Comparison of ENCODE assay signal across 8 cellular contexts in the genomic region with DNA sequence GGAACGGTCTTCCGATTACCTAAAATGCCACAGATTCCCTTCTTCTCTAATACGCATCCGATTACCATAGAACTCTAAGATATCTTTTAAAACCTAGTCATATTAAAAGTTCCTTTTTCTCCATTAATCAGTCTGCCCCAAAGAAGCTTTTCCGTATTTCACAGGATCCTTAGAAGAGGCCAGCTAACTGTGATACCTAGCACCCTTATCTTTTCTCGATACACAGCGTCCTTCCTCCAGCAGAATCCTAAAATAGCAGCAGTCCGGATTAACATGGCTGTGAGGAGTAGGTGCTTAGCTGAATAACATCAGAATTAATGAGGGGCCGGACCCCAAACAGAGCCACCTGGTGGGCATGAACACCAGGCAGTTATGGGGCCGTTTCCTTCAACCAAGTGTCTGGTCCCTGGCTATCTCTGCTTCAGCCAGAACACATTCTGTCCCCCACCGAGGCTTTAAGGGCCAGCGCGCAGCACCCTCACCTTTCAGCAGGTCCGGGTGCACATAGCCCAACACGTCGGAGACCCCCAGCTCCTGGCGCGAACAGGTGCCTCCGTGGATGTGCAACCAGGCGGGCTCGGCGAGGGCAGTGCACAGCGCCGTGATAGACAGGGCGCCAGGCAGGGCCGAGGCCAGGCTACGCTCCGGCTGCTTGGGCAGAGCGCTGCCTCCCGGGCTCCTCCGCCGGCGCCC. TPM values are rescaled to one million over a fixed set of nuclear protein-coding genes. Genes with fewer than 3 reads are reported as not detected.
DNase-seq lines count a peak whose midpoint lies in the region; ATAC-seq and TF ChIP-seq lines count a peak whose summit lies in the region.

No MANE protein-coding gene starts in this region.

- peak; percentile 11 for DNase-seq in activated CD4-positive, alpha-beta T cell treated with anti-CD3 and anti-CD28 coated beads for 1 hour
- no peak for DNase-seq in activated CD4-positive, alpha-beta T cell treated with anti-CD3 and anti-CD28 coated beads for 4 hours
- peak; percentile 20 for DNase-seq in HT1080 (ENCODE audit: low read depth)
- DNase-seq in SK-N-MC (ENCODE audit: low read depth, low spot score) = no peak
- peak; percentile 32 for DNase-seq in colonic mucosa
- peak; percentile 61 for DNase-seq in lower lobe of right lung
- no peak for DNase-seq in thoracic aorta (ENCODE audit: low spot score)

- ATAC-seq in lower lobe of right lung (no peak), thoracic aorta (ENCODE audit: insufficient number of reproducible peaks, low FRiP score, low read depth) (no peak), GM21717 (IDR thresholded peaks at IDR 0.05; ENCODE audit: unreplicated experiment) (no peak)

- H3K36me3 ChIP-seq in SK-N-MC (ENCODE audit: insufficient read depth, low read length) = peaks cover 20% of the 10 kb centered on the region
- peaks cover 10% of the 10 kb centered on the region for H3K36me3 ChIP-seq in colonic mucosa
- H3K36me3 ChIP-seq in lower lobe of right lung = peaks cover 42% of the 10 kb centered on the region
- peaks cover 24% of the 10 kb centered on the region for H3K36me3 ChIP-seq in thoracic aorta

- no peaks in the 10 kb centered on the region for H3K27me3 ChIP-seq in colonic mucosa
- no peaks in the 10 kb centered on the region for H3K27me3 ChIP-seq in lower lobe of right lung (ENCODE audit: low read depth)
- H3K27me3 ChIP-seq in thoracic aorta (replicated peaks; ENCODE audit: insufficient read depth) = no peaks in the 10 kb centered on the region

- H3K9ac ChIP-seq in SK-N-MC (ENCODE audit: insufficient read length) = peak overlapping the region; percentile 85
- H3K9ac ChIP-seq in colonic mucosa (ENCODE audit: low read depth in 2 of 2, low read length in 2 of 2) = peak overlapping the region; percentile 85 to 93

- H3K4me1 ChIP-seq in colonic mucosa (peaks cover 50% of the 10 kb centered on the region), lower lobe of right lung (peaks cover 64% of the 10 kb centered on the region), thoracic aorta (ENCODE audit: control insufficient read depth in 1 of 2, low read depth in 2 of 2) (peaks cover 39 to 61% of the 10 kb centered on the region in 2 donors)

- H3K4me3 ChIP-seq in SK-N-MC (peak overlapping the region; percentile 96), colonic mucosa (peak overlapping the region; percentile 93), lower lobe of right lung (peak overlapping the region; percentile 97), thoracic aorta (peak overlapping the region; percentile 95)

- intact Hi-C loops in colonic mucosa (cut with DNase I) = loop anchor here (5.0 to 10.0 kb wide), 3 partner anchors 37 to 250 kb away; partner anchors contain the start of gene DUSP2
- intact Hi-C loops in lower lobe of right lung (cut with DNase I) = no loop called here

- no peak for TF ChIP-seq CTCF in colonic mucosa (IDR thresholded peaks at IDR 0.05)
- peak; percentile 26 for TF ChIP-seq CTCF in lower lobe of right lung (IDR thresholded peaks at IDR 0.05)
- no peak for TF ChIP-seq CTCF in thoracic aorta (IDR thresholded peaks at IDR 0.05)

- H3K27ac ChIP-seq in SK-N-MC = no peak overlapping the region
- peak overlapping the region; percentile 76 for H3K27ac ChIP-seq in colonic mucosa
- peak overlapping the region; percentile 95 for H3K27ac ChIP-seq in lower lobe of right lung
- peak overlapping the region; percentile 88 to 89 for H3K27ac ChIP-seq in thoracic aorta

- no peaks in the 10 kb centered on the region for H3K9me3 ChIP-seq in SK-N-MC (ENCODE audit: low read depth, low read length)
- H3K9me3 ChIP-seq in colonic mucosa = no peaks in the 10 kb centered on the region
- no peaks in the 10 kb centered on the region for H3K9me3 ChIP-seq in lower lobe of right lung
- H3K9me3 ChIP-seq in thoracic aorta = no peaks in the 10 kb centered on the region

RNA-seq across cellular contexts. Expression of gene TMEM127, which starts 1.0 kb away (rescaled TPM):
- 15.7 and 24.2 TPM in 2 replicates for total RNA-seq in HT1080 (2014; rRNA removed; shearing (Covaris generic))
- 18.6 and 20.4 TPM in 2 replicates for polyA plus RNA-seq in HT1080 (2015; cell fraction: cytosol; rRNA removed)
- 16.6 and 21.5 TPM in 2 replicates for polyA plus RNA-seq in HT1080 (2015; cell fraction: nucleus; rRNA removed)
- total RNA-seq in colonic mucosa (10 to 100 TPM; 61.9 to 81.1 TPM), lower lobe of right lung (77.4 TPM), thoracic aorta (10 to 100 TPM; 50.8 to 52.4 TPM)

RNA-seq across cellular contexts. Expression of gene CIAO1, which starts 1.2 kb away (rescaled TPM):
- 135 and 136 TPM in 2 replicates for total RNA-seq in HT1080 (2014; rRNA removed; shearing (Covaris generic))
- 105 and 120 TPM in 2 replicates for polyA plus RNA-seq in HT1080 (2015; cell fraction: cytosol; rRNA removed)
- polyA plus RNA-seq in HT1080 (2015; cell fraction: nucleus; rRNA removed) = 122 and 133 TPM in 2 replicates
- total RNA-seq in colonic mucosa = 10 to 100 TPM; 56.0 to 75.5 TPM
- total RNA-seq in lower lobe of right lung = 62.3 TPM
- 100 to 1,000 TPM; 115 to 123 TPM for total RNA-seq in thoracic aorta

RNA-seq across cellular contexts. Expression of gene SNRNP200, which starts 40.5 kb away (rescaled TPM):
- total RNA-seq in HT1080 (2014; rRNA removed; shearing (Covaris generic)) = 28.8 and 31.9 TPM in 2 replicates
- 48.9 and 56.7 TPM in 2 replicates for polyA plus RNA-seq in HT1080 (2015; cell fraction: cytosol; rRNA removed)
- polyA plus RNA-seq in HT1080 (2015; cell fraction: nucleus; rRNA removed) = 207 and 228 TPM in 2 replicates
- total RNA-seq in colonic mucosa (100 to 1,000 TPM in 1 of 2 donors, 10 to 100 TPM in 1; 90.4 to 127 TPM), lower lobe of right lung (95.3 TPM), thoracic aorta (10 to 100 TPM; 77.2 to 85.6 TPM)

RNA-seq across cellular contexts. Expression of gene STARD7, which starts 56.2 kb away (rescaled TPM):
- total RNA-seq in HT1080 (2014; rRNA removed; shearing (Covaris generic)) = 131 and 153 TPM in 2 replicates
- polyA plus RNA-seq in HT1080 (2015; cell fraction: cytosol; rRNA removed) = 58.1 and 63.3 TPM in 2 replicates
- 33.7 and 37.0 TPM in 2 replicates for polyA plus RNA-seq in HT1080 (2015; cell fraction: nucleus; rRNA removed)
- total RNA-seq in colonic mucosa (100 to 1,000 TPM; 102 to 179 TPM), lower lobe of right lung (147 TPM), thoracic aorta (100 to 1,000 TPM in 1 of 2 donors, 10 to 100 TPM in 1; 68.1 to 135 TPM)

Comparison
In these comparisons a context has a peak if more than half of its experiments do, and no peak if none do; other contexts are left out.
1. DNase-seq: peak in activated CD4-positive, alpha-beta T cell treated with anti-CD3 and anti-CD28 coated beads for 1 hour (single experiment), HT1080 (single experiment), colonic mucosa (single experiment) and lower lobe of right lung (single experiment); none in activated CD4-positive, alpha-beta T cell treated with anti-CD3 and anti-CD28 coated beads for 4 hours (0 of 2), SK-N-MC (single experiment) and thoracic aorta (single experiment).
2. Peak in every context shown above with its lines, with median percentiles within 50 percentile points of each other: H3K4me3 ChIP-seq.